Comparison of ENCODE assay signal across 21 cellular contexts in the genomic region with DNA sequence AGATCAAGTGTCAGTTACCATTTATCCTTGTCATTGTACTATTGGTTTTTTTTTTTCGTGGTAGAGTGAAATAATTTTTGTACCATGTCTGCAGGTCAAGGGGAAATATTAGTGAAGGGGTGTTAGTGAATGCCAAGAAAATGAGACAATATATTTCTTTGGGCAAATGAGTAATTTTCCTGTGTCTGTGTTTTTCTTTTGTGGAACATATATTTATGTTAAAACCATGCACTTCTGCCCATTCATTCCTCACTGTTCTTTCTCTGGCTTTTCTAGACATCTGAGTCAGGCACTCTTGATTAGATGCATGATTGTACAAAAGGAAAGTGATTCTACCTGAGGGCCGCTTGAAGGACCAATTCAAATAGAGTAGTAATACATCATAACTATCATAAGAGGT.
"Had no signal": no experiment of that assay in that cellular context is flagged by ENCODE, and none has a peak within 500 bp of the region (broad histone marks: within the 10 kb centered on the region; RNA-seq: fewer than 3 reads in every experiment).

No MANE protein-coding gene starts in this region.

- H3K27ac Mint-ChIP-seq: immature natural killer cell; nephron; stimulated activated naive B cell treated with anti-CD40 and anti-IgM and Interleukin-4, amounts not matched to agents 10 μg/mL and 1 μg/mL and 100 μg/mL, for 72 hours; stimulated activated naive CD8-positive, alpha-beta T cell treated with anti-CD3 and anti-CD28 coated beads, Interleukin-15, amount 100 ng/mL, for 72 hours had no signal

- DNase-seq: effector memory CD4-positive, alpha-beta T cell; esophagus squamous epithelium; foreskin keratinocyte; immature natural killer cell; kidney; left cardiac atrium; left ventricle myocardium inferior; mesenchymal stem cell; midbrain; occipital lobe; psoas muscle; stimulated activated CD4-positive, alpha-beta T cell treated with anti-CD3 and anti-CD28 coated beads, Interleukin-2, amount 100 ng/mL, for 24 hours; stimulated activated CD4-positive, alpha-beta T cell treated with anti-CD3 and anti-CD28 coated beads, Interleukin-4, amount 100 ng/mL, for 4 hours; stimulated activated naive B cell treated with anti-CD40 and anti-IgM and Interleukin-4, amounts not matched to agents 10 μg/mL and 1 μg/mL and 100 μg/mL, for 72 hours; stimulated activated naive CD8-positive, alpha-beta T cell treated with anti-CD3 and anti-CD28 coated beads, Interleukin-15, amount 100 ng/mL, for 72 hours; transverse colon had no signal

- H3K36me3 ChIP-seq: esophagus squamous epithelium, left ventricle myocardium inferior, thoracic aorta, transverse colon had no signal

- ATAC-seq: foreskin keratinocyte; left cardiac atrium; psoas muscle; sciatic nerve; stimulated activated naive B cell treated with anti-CD40 and anti-IgM and Interleukin-4, amounts not matched to agents 10 μg/mL and 1 μg/mL and 100 μg/mL, for 72 hours; stimulated activated naive CD8-positive, alpha-beta T cell treated with anti-CD3 and anti-CD28 coated beads, Interleukin-15, amount 100 ng/mL, for 72 hours had no signal

- H3K27me3 Mint-ChIP-seq: stimulated activated naive B cell treated with anti-CD40 and anti-IgM and Interleukin-4, amounts not matched to agents 10 μg/mL and 1 μg/mL and 100 μg/mL, for 72 hours; stimulated activated naive CD8-positive, alpha-beta T cell treated with anti-CD3 and anti-CD28 coated beads, Interleukin-15, amount 100 ng/mL, for 72 hours had no signal

- H3K36me3 Mint-ChIP-seq: immature natural killer cell; stimulated activated naive B cell treated with anti-CD40 and anti-IgM and Interleukin-4, amounts not matched to agents 10 μg/mL and 1 μg/mL and 100 μg/mL, for 72 hours had no signal

- H3K9me3 ChIP-seq: esophagus squamous epithelium, psoas muscle, thoracic aorta, transverse colon had no signal

- H3K4me3 ChIP-seq: esophagus squamous epithelium, left ventricle myocardium inferior, lung, psoas muscle, thoracic aorta, transverse colon had no signal

- H3K4me3 Mint-ChIP-seq: immature natural killer cell; nephron; stimulated activated naive B cell treated with anti-CD40 and anti-IgM and Interleukin-4, amounts not matched to agents 10 μg/mL and 1 μg/mL and 100 μg/mL, for 72 hours; stimulated activated naive CD8-positive, alpha-beta T cell treated with anti-CD3 and anti-CD28 coated beads, Interleukin-15, amount 100 ng/mL, for 72 hours had no signal

- H3K27ac ChIP-seq: epithelial cell of prostate, esophagus squamous epithelium, foreskin keratinocyte, left ventricle myocardium inferior, psoas muscle, thoracic aorta, transverse colon had no signal

- H3K27me3 ChIP-seq: esophagus squamous epithelium, foreskin keratinocyte, transverse colon had no signal

- H3K4me1 Mint-ChIP-seq: immature natural killer cell; nephron; stimulated activated naive B cell treated with anti-CD40 and anti-IgM and Interleukin-4, amounts not matched to agents 10 μg/mL and 1 μg/mL and 100 μg/mL, for 72 hours; stimulated activated naive CD8-positive, alpha-beta T cell treated with anti-CD3 and anti-CD28 coated beads, Interleukin-15, amount 100 ng/mL, for 72 hours had no signal

- H3K4me1 ChIP-seq: esophagus squamous epithelium, foreskin keratinocyte, left ventricle myocardium inferior, psoas muscle, transverse colon had no signal
